1 cellular context compared by ENCODE assay signal in genomic region chr6:124480021-124480430, GRCh38.
TF ChIP-seq lines count a peak whose summit lies in the region.

No MANE protein-coding gene starts in this region.

TF ChIP-seq in HEK293, 187 proteins besides CTCF, POLR2A, EP300 and RAD21 (continued from another document):
- TF ChIP-seq PRDM4 (tag by site-specific recombination; IDR thresholded peaks at IDR 0.05): peak; percentile 24; the same call in 1 of the 2 replicates
- TF ChIP-seq ZNF394 (tag by site-specific recombination; IDR thresholded peaks at IDR 0.05; ENCODE audit: borderline replicate concordance): peak; percentile 53
- no peak for TF ChIP-seq ZNF221 (tag by site-specific recombination; IDR thresholded peaks at IDR 0.05; ENCODE audit: borderline replicate concordance)
- TF ChIP-seq ZNF155 (tag by site-specific recombination; IDR thresholded peaks at IDR 0.05): no peak
- no peak for TF ChIP-seq ZNF146 (tag by site-specific recombination; IDR thresholded peaks at IDR 0.05)
